ENCODE assay signal across 8 cellular contexts in the genomic region with DNA sequence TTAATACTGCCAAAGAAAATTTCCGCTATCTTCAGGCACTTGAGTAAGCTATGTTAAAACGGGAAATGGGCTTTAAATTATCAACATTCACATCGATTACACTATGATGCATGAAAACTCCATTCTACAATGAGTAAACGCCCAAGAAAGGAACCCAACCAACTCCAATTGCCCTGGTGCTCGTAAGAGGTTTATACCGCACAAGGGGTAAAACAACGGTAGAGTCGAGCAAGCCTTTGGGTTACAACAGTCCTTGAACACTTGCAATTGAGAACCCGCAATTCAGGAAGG. TPM values are rescaled to one million over a fixed set of nuclear protein-coding genes. Genes with fewer than 3 reads are reported as not detected.
DNase-seq lines count a peak whose midpoint lies in the region; ATAC-seq, FAIRE-seq and TF ChIP-seq lines count a peak whose summit lies in the region.

No MANE protein-coding gene starts in this region.

- no peak for FAIRE-seq in HTR-8/SVneo (lab: Jason Lieb, UNC)

- peaks cover 25% of the 10 kb centered on the region for H3K4me1 Mint-ChIP-seq in T-helper 17 cell

- H3K36me3 Mint-ChIP-seq in T-helper 17 cell (ENCODE audit: low read depth): no peaks in the 10 kb centered on the region

- H3K36me3 ChIP-seq in parathyroid adenoma (ENCODE audit: control insufficient read depth, insufficient read depth, low read length): no peaks in the 10 kb centered on the region

- ATAC-seq in T-helper 17 cell: no peak
- ATAC-seq in HG03342 (IDR thresholded peaks at IDR 0.05; ENCODE audit: unreplicated experiment): no peak

- peaks cover 12% of the 10 kb centered on the region for H3K27me3 Mint-ChIP-seq in T-helper 17 cell

- peak overlapping the region; percentile 86 for H3K4me3 ChIP-seq in fibroblast of mammary gland (ENCODE audit: control insufficient read depth, low read depth, low read length)
- H3K4me3 ChIP-seq in parathyroid adenoma (ENCODE audit: low read depth, low read length): peak overlapping the region; percentile 85

- H3K4me2 ChIP-seq in parathyroid adenoma (ENCODE audit: low read length): peak overlapping the region; percentile 80

- peak overlapping the region; percentile 70 for H3K27ac ChIP-seq in parathyroid adenoma

- H3K9me3 ChIP-seq in T-helper 17 cell (ENCODE audit: control insufficient read depth, low read length, poor library complexity, severe bottlenecking): no peaks in the 10 kb centered on the region
- no peaks in the 10 kb centered on the region for H3K9me3 ChIP-seq in parathyroid adenoma (ENCODE audit: control insufficient read depth, low read length)

- peak overlapping the region; percentile 89 for H3K27ac Mint-ChIP-seq in T-helper 17 cell

- no peaks in the 10 kb centered on the region for H3K79me2 ChIP-seq in parathyroid adenoma

- H3K4me1 ChIP-seq in parathyroid adenoma: no peaks in the 10 kb centered on the region

- H3K27me3 ChIP-seq in parathyroid adenoma (ENCODE audit: control insufficient read depth, insufficient read depth, low read length): no peaks in the 10 kb centered on the region

- DNase-seq in AML-193 (lab: John Stamatoyannopoulos, UW) (peak; percentile 94 to 95), HEK293T (ENCODE audit: extremely low spot score) (no peak), T-helper 17 cell (no peak), fibroblast of mammary gland (ENCODE audit: low read depth) (peak; percentile 29), HTR-8/SVneo (ENCODE audit: insufficient read length, low spot score) (no peak), HT-29 (ENCODE audit: low spot score) (no peak)

- H3K4me3 Mint-ChIP-seq in T-helper 17 cell: peak overlapping the region; percentile 94

- CTCF ChIA-PET in HEK293T (lab: Yijun Ruan, JAX): no interaction called here

- peak overlapping the region; percentile 91 for H2AFZ ChIP-seq in parathyroid adenoma

- POLR2A ChIA-PET in HEK293T (lab: Yijun Ruan, JAX): no interaction called here

- H3K9ac ChIP-seq in parathyroid adenoma: no peak overlapping the region

- TF ChIP-seq CTCF in fibroblast of mammary gland (conservative IDR thresholded peaks at IDR 0.05; ENCODE audit: control insufficient read depth, insufficient read depth, low read depth, low read length): no peak
- no peak for TF ChIP-seq CTCF in parathyroid adenoma (IDR thresholded peaks at IDR 0.05)

TF ChIP-seq in HEK293T, 16 proteins besides CTCF, POLR2A, EP300 and RAD21:
- TF ChIP-seq FOXM1 (IDR thresholded peaks at IDR 0.05; ENCODE audit: borderline replicate concordance) (peak; percentile 44; the same call in 1 of the 2 replicates), SUZ12 (IDR thresholded peaks at IDR 0.05) (no peak)

RNA-seq across cellular contexts. Expression of a gene that starts 1.0 kb away (rescaled TPM):
- 10 to 100 TPM; 51.8 to 62.4 TPM for total RNA-seq in T-helper 17 cell
- 6.5 and 6.7 TPM in 2 replicates for total RNA-seq in HT-29 (2014; rRNA removed; shearing (Covaris generic))

Comparison
In these comparisons a context has a peak if more than half of its experiments do, and no peak if none do; other contexts are left out.
1. DNase-seq: peak in AML-193 (2 of 2) and fibroblast of mammary gland (single experiment); none in HEK293T (single experiment), T-helper 17 cell (0 of 3), HTR-8/SVneo (single experiment) and HT-29 (single experiment).